Comparison of ENCODE assay signal across 34 cellular contexts in the genomic region with DNA sequence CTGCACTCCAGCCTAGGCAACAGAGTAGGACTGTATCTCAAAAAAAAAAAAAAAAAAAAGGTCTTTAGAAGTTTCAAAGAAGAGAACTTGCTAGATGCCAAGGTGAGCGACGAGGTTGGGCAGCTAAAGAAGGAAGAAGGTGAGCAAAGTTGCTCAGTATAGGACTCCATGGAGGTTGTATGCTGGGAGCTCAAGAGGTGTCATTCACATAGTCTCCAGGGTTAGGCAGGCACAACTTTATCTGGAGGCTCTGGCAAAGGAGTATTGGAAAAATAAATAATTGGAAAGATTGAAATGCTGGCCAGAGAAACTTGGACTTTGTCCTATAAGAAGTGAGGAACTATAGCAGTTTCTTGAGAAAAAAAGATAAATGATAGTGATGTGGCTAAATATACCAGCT.
"Had no signal": no experiment of that assay in that cellular context is flagged by ENCODE, and none has a peak within 500 bp of the region (broad histone marks: within the 10 kb centered on the region; RNA-seq: fewer than 3 reads in every experiment).

No MANE protein-coding gene starts in this region.

- DNase-seq: Karpas-422, Kasumi-1, KG1, MG63, MM.1S, MV-4-11, NCI-H1048, NCI-H1092, NCI-H1092 treated with DMSO at 0.1 percent for 48 hours, NCI-H1105, NCI-H1105 treated with DMSO at 0.1 percent for 48 hours, NCI-H1417, NCI-H1417 treated with DMSO at 0.1 percent for 48 hours, NCI-H1436, NCI-H1436 treated with DMSO at 0.1 percent for 48 hours, NCI-H146, NCI-H1694, NCI-H1694 treated with DMSO at 0.1 percent for 48 hours, NCI-H187, NCI-H187 treated with DMSO at 0.1 percent for 48 hours, NCI-H1930, NCI-H2029, NCI-H2029 treated with DMSO at 0.1 percent for 48 hours, NCI-H2081, NCI-H2081 treated with DMSO at 0.1 percent for 48 hours, NCI-H2107, NCI-H2171, NCI-H2171 treated with DMSO at 0.1 percent for 48 hours, NCI-H2227 treated with DMSO at 0.1 percent for 48 hours, NCI-H226, NCI-H345, NCI-H446, NCI-H446 treated with DMSO at 0.1 percent for 48 hours had no signal

- H3K27ac ChIP-seq: KMS-11 had no signal

- H3K27me3 ChIP-seq: MG63 had no signal

- H3K4me3 ChIP-seq: MG63 had no signal

- H3K36me3 ChIP-seq: MG63 had no signal

- H3K9me3 ChIP-seq: MG63 had no signal
